Comparison of ENCODE assay signal across 4 cellular contexts in the genomic region with DNA sequence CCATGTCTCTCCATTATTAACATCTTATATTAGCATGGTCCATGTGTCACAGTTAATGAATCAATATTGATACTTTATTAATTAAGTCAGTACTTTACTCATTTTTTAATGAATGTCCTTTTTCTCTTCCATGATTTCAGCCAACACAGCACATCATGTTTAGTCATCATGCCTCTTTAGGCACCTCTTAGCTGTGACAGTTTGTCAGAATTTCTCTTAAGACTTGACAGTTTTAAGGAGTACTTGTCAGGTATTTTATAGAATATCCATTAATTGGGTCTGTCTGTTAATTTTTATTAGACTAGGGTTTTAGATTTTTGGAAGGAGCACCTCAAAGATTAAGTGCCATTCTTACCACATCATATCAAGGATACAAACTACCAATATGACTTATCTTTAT.
"Had no signal": no experiment of that assay in that cellular context is flagged by ENCODE, and none has a peak within 500 bp of the region (broad histone marks: within the 10 kb centered on the region; RNA-seq: fewer than 3 reads in every experiment).

No MANE protein-coding gene starts in this region.

- H3K4me3 ChIP-seq: K562 had no signal

- H3K27ac ChIP-seq: HL-60 had no signal

- DNase-seq: IMR-90, KBM-7 had no signal
